Comparison of ENCODE assay signal across 8 cellular contexts in the genomic region with DNA sequence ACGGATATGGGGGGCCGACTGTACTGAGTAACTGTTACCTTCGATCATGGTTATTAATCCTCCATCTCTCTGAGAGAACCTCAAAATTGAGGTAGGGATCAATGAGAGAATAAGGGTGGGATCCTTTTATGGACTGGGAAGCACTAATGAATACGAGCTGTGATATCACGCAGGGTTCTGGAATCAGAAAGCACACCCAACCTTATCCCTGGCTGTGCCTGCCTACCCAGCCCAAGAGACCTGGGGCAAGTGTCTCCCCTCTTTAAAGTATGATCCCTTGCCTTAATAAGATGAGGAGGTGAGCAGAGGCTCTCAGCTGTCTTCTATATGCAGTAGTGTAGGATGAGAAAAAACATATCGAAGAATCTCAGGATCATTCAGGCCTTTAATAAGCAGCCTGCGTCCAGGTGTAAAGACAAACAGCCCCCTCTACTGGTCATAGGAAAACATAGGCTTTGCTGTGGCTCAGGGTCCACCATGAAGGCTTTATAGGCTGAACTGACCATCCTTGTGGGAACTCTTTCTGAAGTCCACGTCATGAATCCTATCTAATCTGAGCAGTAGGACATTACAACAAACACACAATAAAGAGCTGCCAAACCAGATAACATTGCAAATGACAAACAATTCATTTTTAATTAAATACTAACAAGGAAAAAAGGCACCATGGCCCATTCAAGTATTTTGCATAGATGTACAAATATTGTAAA. TPM values are rescaled to one million over a fixed set of nuclear protein-coding genes. Genes with fewer than 3 reads are reported as not detected.
A peak's percentile ranks its signal among the peaks of the same experiment; 100 is the strongest.
DNase-seq lines count a peak whose midpoint lies in the region; ATAC-seq, FAIRE-seq and TF ChIP-seq lines count a peak whose summit lies in the region.

No MANE protein-coding gene starts in this region.

- H3K9ac ChIP-seq in SU-DHL-6 (ENCODE audit: low read length) (no peak overlapping the region), endothelial cell of umbilical vein (replicated peaks; ENCODE audit: extremely low read depth, insufficient read depth, low read length) (no peak overlapping the region)

- POLR2A ChIA-PET in Caco-2 (lab: Charles Lee) (no interaction called here), endothelial cell of umbilical vein (lab: Charles Lee) (interaction anchor here (0.7 kb wide), 1 partner anchor 107 kb away, joined by 4 read pairs; no protein-coding TSS in a partner anchor)

- TF ChIP-seq POLR2A in endothelial cell of umbilical vein (IDR thresholded peaks at IDR 0.05; ENCODE audit: low read depth, low read length): no peak

- H4K20me1 ChIP-seq in SU-DHL-6 (ENCODE audit: low read depth, low read length) (no peaks in the 10 kb centered on the region), endothelial cell of umbilical vein (replicated peaks; ENCODE audit: control insufficient read depth, extremely low read depth, insufficient read depth, low read length) (no peaks in the 10 kb centered on the region)

- H3K9me3 ChIP-seq in Caco-2 (no peaks in the 10 kb centered on the region), SU-DHL-6 (ENCODE audit: insufficient read depth, low read length) (no peaks in the 10 kb centered on the region), endothelial cell of umbilical vein (replicated peaks; ENCODE audit: control insufficient read depth, insufficient read depth, low read length) (no peaks in the 10 kb centered on the region), mucosa of descending colon (no peaks in the 10 kb centered on the region)
- no peaks in the 10 kb centered on the region for H3K9me3 ChIP-seq in effector memory CD4-positive, alpha-beta T cell (ENCODE audit: control insufficient read depth, low read length)

- H3K9me1 ChIP-seq in endothelial cell of umbilical vein (replicated peaks; ENCODE audit: control insufficient read depth, extremely low read depth, insufficient read depth, low read length): no peaks in the 10 kb centered on the region

- CTCF ChIA-PET in Caco-2 (lab: Charles Lee) (interaction anchor here (1.4 kb wide), 1 partner anchor 148 kb away, joined by 6 read pairs; no protein-coding TSS in a partner anchor), endothelial cell of umbilical vein (lab: Charles Lee) (interaction anchor here (0.6 to 6.1 kb wide), 9 partner anchors 31 to 242 kb away, joined by 3 to 44 read pairs (median 4); a partner anchor contains a TSS)

- H3K27me3 Mint-ChIP-seq in Caco-2 (ENCODE audit: insufficient read depth, unreplicated experiment): no peaks in the 10 kb centered on the region

- no peaks in the 10 kb centered on the region for H3K9me2 ChIP-seq in SU-DHL-6 (replicated peaks; ENCODE audit: insufficient read depth, low read length)

- H2AFZ ChIP-seq in SU-DHL-6 (ENCODE audit: low read depth, low read length, severe bottlenecking) (no peak overlapping the region), endothelial cell of umbilical vein (ENCODE audit: low read depth, low read length) (no peak overlapping the region)

- peak; percentile 77 for ATAC-seq in mucosa of descending colon
- ATAC-seq in GM18873 (IDR thresholded peaks at IDR 0.05; ENCODE audit: low FRiP score, unreplicated experiment): no peak

- BruUV-seq in Caco-2 (replicated peaks; lab: Mats Ljungman, UMichigan) (no TSS peak), endothelial cell of umbilical vein (replicated peaks; lab: Mats Ljungman, UMichigan) (no TSS peak)

- H3K27me3 ChIP-seq in Caco-2 (replicated peaks; ENCODE audit: control insufficient read depth, insufficient read depth, low read length) (no peaks in the 10 kb centered on the region), SU-DHL-6 (ENCODE audit: low read length) (no peaks in the 10 kb centered on the region), endothelial cell of umbilical vein (ENCODE audit: control insufficient read depth in 2 of 2, insufficient read depth in 2 of 2, low read length in 2 of 2) (peaks cover 0 to 2% of the 10 kb centered on the region in 2 experiments)
- H3K27me3 ChIP-seq in effector memory CD4-positive, alpha-beta T cell (replicated peaks; ENCODE audit: control insufficient read depth, insufficient read depth, low read length, poor library complexity, severe bottlenecking): no peaks in the 10 kb centered on the region

- TF ChIP-seq CTCF in Caco-2 (IDR thresholded peaks at IDR 0.05; ENCODE audit: insufficient read depth in 1 of 2, low read depth in 1 of 2, low read length in 1 of 2, severe bottlenecking in 1 of 2, unreplicated experiment in 1 of 2): peak; percentile 78 to 83
- peak; percentile 56 for TF ChIP-seq CTCF in GM20000 (IDR thresholded peaks at IDR 0.05; ENCODE audit: extremely low read depth, missing control alignments)
- peak; percentile 72 for TF ChIP-seq CTCF in SU-DHL-6 (IDR thresholded peaks at IDR 0.05; ENCODE audit: insufficient read depth, low read length, poor library complexity, severe bottlenecking)
- TF ChIP-seq CTCF in endothelial cell of umbilical vein (IDR thresholded peaks at IDR 0.05; ENCODE audit: extremely low read depth in 1 of 2, insufficient read depth in 1 of 2, low read depth in 1 of 2, low read length in 2 of 2): peak; percentile 73 to 77
- peak; percentile 34 for TF ChIP-seq CTCF in mucosa of descending colon (IDR thresholded peaks at IDR 0.05)

- H3K4me2 ChIP-seq in SU-DHL-6 (ENCODE audit: low read depth, low read length, poor library complexity, severe bottlenecking): no peak overlapping the region
- H3K4me2 ChIP-seq in endothelial cell of umbilical vein (ENCODE audit: insufficient read depth, low read length): no peak overlapping the region

- H3K9me3 Mint-ChIP-seq in Caco-2 (ENCODE audit: unreplicated experiment): no peaks in the 10 kb centered on the region

- H3K36me3 ChIP-seq in Caco-2 (ENCODE audit: control insufficient read depth, insufficient read depth, low read length) (no peaks in the 10 kb centered on the region), SU-DHL-6 (ENCODE audit: low read length) (no peaks in the 10 kb centered on the region), endothelial cell of umbilical vein (ENCODE audit: control insufficient read depth in 2 of 2, extremely low read depth in 1 of 2, insufficient read depth in 2 of 2, low read length in 2 of 2) (no peaks in the 10 kb centered on the region), mucosa of descending colon (ENCODE audit: low read depth) (no peaks in the 10 kb centered on the region)
- H3K36me3 ChIP-seq in effector memory CD4-positive, alpha-beta T cell (ENCODE audit: control insufficient read depth, insufficient read depth, low read length): peaks cover 32% of the 10 kb centered on the region

- DNase-seq in Caco-2: peak; percentile 56 to 67
- DNase-seq in GM20000 (ENCODE audit: low spot score): peak; percentile 74
- DNase-seq in NAMALWA (ENCODE audit: low spot score): peak; percentile 76
- DNase-seq in endothelial cell of umbilical vein (ENCODE audit: low read depth, low spot score): peak; percentile 67
- DNase-seq in mucosa of descending colon: peak in 1 of 3 donors; percentile 60
- no peak for DNase-seq in effector memory CD4-positive, alpha-beta T cell

- H3F3A ChIP-seq in SU-DHL-6 (ENCODE audit: insufficient read depth): no peaks in the 10 kb centered on the region

- H3K27ac ChIP-seq in SU-DHL-6 (ENCODE audit: low read depth, low read length) (no peak overlapping the region), endothelial cell of umbilical vein (ENCODE audit: insufficient read depth, low read depth, low read length) (no peak overlapping the region)
- no peak overlapping the region for H3K27ac ChIP-seq in effector memory CD4-positive, alpha-beta T cell (ENCODE audit: insufficient read depth, low read length, poor library complexity, severe bottlenecking)

- peaks cover 26% of the 10 kb centered on the region for H3K4me1 Mint-ChIP-seq in Caco-2 (ENCODE audit: low read depth, unreplicated experiment)

- FAIRE-seq in endothelial cell of umbilical vein (lab: Jason Lieb, UNC): peak; percentile 92

- H3K4me3 Mint-ChIP-seq in Caco-2 (ENCODE audit: unreplicated experiment): no peak overlapping the region

- no peak overlapping the region for H3K27ac Mint-ChIP-seq in Caco-2 (ENCODE audit: unreplicated experiment)

- H3K79me2 ChIP-seq in SU-DHL-6 (ENCODE audit: insufficient read depth, low read length) (no peaks in the 10 kb centered on the region), endothelial cell of umbilical vein (ENCODE audit: control insufficient read depth, insufficient read depth, low read length) (no peaks in the 10 kb centered on the region)

- H3K4me3 ChIP-seq in Caco-2 (ENCODE audit: low read depth, low read length) (no peak overlapping the region), SU-DHL-6 (ENCODE audit: insufficient read depth, low read length, poor library complexity, severe bottlenecking) (no peak overlapping the region), endothelial cell of umbilical vein (replicated peaks in 1 of 3; ENCODE audit: insufficient read depth in 1 of 3, low read depth in 1 of 3, low read length in 3 of 3) (no peak overlapping the region), mucosa of descending colon (no peak overlapping the region)
- no peak overlapping the region for H3K4me3 ChIP-seq in effector memory CD4-positive, alpha-beta T cell (ENCODE audit: insufficient read depth, low read depth, low read length, poor library complexity, severe bottlenecking)

- intact Hi-C loops in Caco-2 (cut with micrococcal nuclease; ENCODE audit: unreplicated experiment): loop anchor here (1.0 to 5.0 kb wide), 6 partner anchors 46 to 330 kb away; no protein-coding TSS in a partner anchor
- intact Hi-C loops in endothelial cell of umbilical vein (cut with micrococcal nuclease): loop anchor here (1.0 to 2.0 kb wide), 6 partner anchors 46 to 241 kb away; no protein-coding TSS in a partner anchor
- intact Hi-C loops in mucosa of descending colon (cut with DNase I, micrococcal nuclease): no loop called here

- peaks cover 20% of the 10 kb centered on the region for H3K36me3 Mint-ChIP-seq in Caco-2 (ENCODE audit: insufficient read depth, unreplicated experiment)

- dilution Hi-C loops in endothelial cell of umbilical vein (cut with MboI; ENCODE audit: extremely low pct_ligation_motif_present, low sequenced_read_pairs): loop anchor here (25.0 kb wide), 1 partner anchor 140 kb away; a partner anchor contains a TSS

- H3K4me1 ChIP-seq in Caco-2: peaks cover 12% of the 10 kb centered on the region
- H3K4me1 ChIP-seq in endothelial cell of umbilical vein (ENCODE audit: control insufficient read depth, extremely low read depth, insufficient read depth, low read length): peaks cover 6% of the 10 kb centered on the region
- H3K4me1 ChIP-seq in mucosa of descending colon (ENCODE audit: low read depth): peaks cover 11% of the 10 kb centered on the region
- H3K4me1 ChIP-seq in effector memory CD4-positive, alpha-beta T cell (ENCODE audit: control insufficient read depth, insufficient read depth, low read length, poor library complexity, severe bottlenecking): peaks cover 10% of the 10 kb centered on the region

RNA-seq across cellular contexts. Expression of a gene that starts 16.8 kb away (rescaled TPM):
- 0.81 and 0.86 TPM in 2 replicates for total RNA-seq in Caco-2 (2022)
- not detected in 2 replicates for total RNA-seq in endothelial cell of umbilical vein
- polyA plus RNA-seq in endothelial cell of umbilical vein: 0.10 TPM in 1 of 2 replicates, not detected in the other
- polyA plus RNA-seq in endothelial cell of umbilical vein (2011; cell fraction: cytosol; rRNA removed): 0.01 and 0.06 TPM in 2 replicates
- 0.06 TPM in 1 of 2 replicates, not detected in the other for polyA plus RNA-seq in endothelial cell of umbilical vein (2011; cell fraction: nucleus; rRNA removed)
- polyA plus RNA-seq in endothelial cell of umbilical vein (2012): 0.04 and 0.05 TPM in 2 replicates
- polyA minus RNA-seq in endothelial cell of umbilical vein: not detected in 2 replicates
- not detected for polyA minus RNA-seq in endothelial cell of umbilical vein (2011; cell fraction: cytosol; rRNA and poly(A)+ RNA removed)
- not detected in 2 replicates for polyA minus RNA-seq in endothelial cell of umbilical vein (2011; cell fraction: nucleus; rRNA and poly(A)+ RNA removed)
- total RNA-seq in mucosa of descending colon: 1 to 10 TPM in 1 of 3 donors, under 1 TPM in 1, not detected in 1; 0.70 to 3.2 TPM

Comparison
In these comparisons a context has a peak if more than half of its experiments do, and no peak if none do; other contexts are left out.
1. DNase-seq: peak in Caco-2 (2 of 2), GM20000 (single experiment), NAMALWA (single experiment) and endothelial cell of umbilical vein (single experiment); none in effector memory CD4-positive, alpha-beta T cell (0 of 3).
2. intact Hi-C loops: an anchor here in Caco-2 (1.0 to 5.0 kb wide) and endothelial cell of umbilical vein (1.0 to 2.0 kb wide); none called in mucosa of descending colon.
3. Peak in every context shown above with its lines, with median percentiles within 50 percentile points of each other: CTCF ChIP-seq.